Comparison of ENCODE assay signal across 18 cellular contexts in genomic region chr17:50676065-50676975, GRCh38. TPM values are rescaled to one million over a fixed set of nuclear protein-coding genes. Genes with fewer than 3 reads are reported as not detected.
DNase-seq lines count a peak whose midpoint lies in the region; ATAC-seq, FAIRE-seq and TF ChIP-seq lines count a peak whose summit lies in the region.
"Had no signal": no experiment of that assay in that cellular context is flagged by ENCODE, and none has a peak within 500 bp of the region (broad histone marks: within the 10 kb centered on the region; RNA-seq: fewer than 3 reads in every experiment).

No MANE protein-coding gene starts in this region.

- WGBS in HepG2 (ENCODE audit: low lambda C conversion rate), result 95% methylated on average over 24 of the region's 24 CpGs

- no peak overlapping the region for H3K27ac ChIP-seq in HepG2 (ENCODE audit: extremely low read length, insufficient read depth, low read length)
- no peak overlapping the region for H3K27ac ChIP-seq in effector memory CD4-positive, alpha-beta T cell (ENCODE audit: insufficient read depth, low read length, poor library complexity, severe bottlenecking)
- H3K27ac ChIP-seq in brain microvascular endothelial cell, result no peak overlapping the region

- peaks cover 52% of the 10 kb centered on the region for H3K4me1 ChIP-seq in HepG2 (ENCODE audit: insufficient read depth, low read length)
- H3K4me1 ChIP-seq in effector memory CD4-positive, alpha-beta T cell (ENCODE audit: control insufficient read depth, insufficient read depth, low read length, poor library complexity, severe bottlenecking), result no peaks in the 10 kb centered on the region

- ATAC-seq in HepG2, result no peak
- ATAC-seq in sciatic nerve, result no peak
- ATAC-seq in GM18873 (IDR thresholded peaks at IDR 0.05; ENCODE audit: low FRiP score, unreplicated experiment), result no peak
- ATAC-seq: Panc1 had no signal

- H3K9ac ChIP-seq in HepG2 (ENCODE audit: insufficient read depth, low read depth, low read length), result no peak overlapping the region

- no peaks in the 10 kb centered on the region for H3K27me3 ChIP-seq in bronchial epithelial cell (ENCODE audit: control insufficient read depth, insufficient read depth, low read length)
- H3K27me3 ChIP-seq in HepG2 (ENCODE audit: control insufficient read depth in 1 of 2, insufficient read depth in 2 of 2, low read length in 2 of 2), result no peaks in the 10 kb centered on the region
- H3K27me3 ChIP-seq in effector memory CD4-positive, alpha-beta T cell (replicated peaks; ENCODE audit: control insufficient read depth, insufficient read depth, low read length, poor library complexity, severe bottlenecking), result no peaks in the 10 kb centered on the region
- no peaks in the 10 kb centered on the region for H3K27me3 ChIP-seq in brain microvascular endothelial cell (replicated peaks)

- H3K36me3 ChIP-seq in bronchial epithelial cell (ENCODE audit: control insufficient read depth, insufficient read depth, low read length), result peaks cover 6% of the 10 kb centered on the region
- H3K36me3 ChIP-seq in HepG2 (replicated peaks in 1 of 2; ENCODE audit: control insufficient read depth in 1 of 2, insufficient read depth in 2 of 2, low read length in 2 of 2), result no peaks in the 10 kb centered on the region
- H3K36me3 ChIP-seq in effector memory CD4-positive, alpha-beta T cell (ENCODE audit: control insufficient read depth, insufficient read depth, low read length), result no peaks in the 10 kb centered on the region
- H3K36me3 ChIP-seq in brain microvascular endothelial cell (replicated peaks), result no peaks in the 10 kb centered on the region

- no peaks in the 10 kb centered on the region for H4K20me1 ChIP-seq in HepG2 (ENCODE audit: insufficient read depth, low read length)

- no peak overlapping the region for H2AFZ ChIP-seq in HepG2 (ENCODE audit: low read length)

- POLR2A ChIA-PET in HepG2 (lab: Yijun Ruan, JAX), result interaction anchor here (1.5 kb wide), 1 partner anchor 8 kb away, joined by 8 read pairs; no protein-coding TSS in a partner anchor

- H3K79me2 ChIP-seq in HepG2 (ENCODE audit: insufficient read depth, low read length), result no peaks in the 10 kb centered on the region

- CTCF ChIA-PET in HepG2 (lab: Yijun Ruan, JAX; ENCODE audit: low intra/inter-chr PET ratio, low total read pairs), result no interaction called here

- no TSS peak for BruUV-seq in HepG2 (replicated peaks; lab: Mats Ljungman, UMichigan)

- intact Hi-C loops in HepG2 (cut with micrococcal nuclease; ENCODE audit: unreplicated experiment) (no loop called here), sciatic nerve (cut with DNase I) (no loop called here)

- no peak for TF ChIP-seq RAD21 in HepG2 (CRISPR knock-in tag; IDR thresholded peaks at IDR 0.05)

- H3K4me3 ChIP-seq in bronchial epithelial cell (ENCODE audit: low read depth, low read length) (no peak overlapping the region), HepG2 (replicated peaks in 1 of 3; ENCODE audit: insufficient read depth in 1 of 3, low read depth in 2 of 3, low read length in 3 of 3) (no peak overlapping the region), brain microvascular endothelial cell (ENCODE audit: low read depth, low read length) (no peak overlapping the region)
- no peak overlapping the region for H3K4me3 ChIP-seq in effector memory CD4-positive, alpha-beta T cell (ENCODE audit: insufficient read depth, low read depth, low read length, poor library complexity, severe bottlenecking)

- no peak overlapping the region for H3K4me2 ChIP-seq in HepG2 (ENCODE audit: low read depth, low read length)

- no peak for TF ChIP-seq EP300 in HepG2 (IDR thresholded peaks at IDR 0.05; ENCODE audit: low read depth in 2 of 2, low read length in 2 of 2)
- no peak for TF ChIP-seq EP300 in HepG2 (CRISPR knock-in tag; IDR thresholded peaks at IDR 0.05; ENCODE audit: borderline replicate concordance)

- in situ Hi-C loops in HepG2 (cut with HindIII; ENCODE audit: extremely low pct_ligation_motif_present, low pct_unique_long_range_greater_than_20kb), result no loop called here
- in situ Hi-C loops in brain microvascular endothelial cell (cut with HindIII; ENCODE audit: low pct_ligation_motif_present, low sequenced_read_pairs), result loop anchor here (25.0 kb wide), 1 partner anchor 114 kb away; the partner anchor contains the start of gene CACNA1G

- FAIRE-seq in D721Med (lab: Jason Lieb, UNC) (no peak), bronchial epithelial cell (lab: Jason Lieb, UNC) (peak; percentile 43), HepG2 (lab: Jason Lieb, UNC) (no peak)
- FAIRE-seq: G401.6, GM12891 had no signal

- peak; percentile 1 for TF ChIP-seq CTCF in D721Med (IDR thresholded peaks at IDR 0.05; ENCODE audit: insufficient read depth, missing control alignments)
- no peak for TF ChIP-seq CTCF in bronchial epithelial cell (IDR thresholded peaks at IDR 0.05; ENCODE audit: insufficient read depth, low read length, severe bottlenecking)
- no peak for TF ChIP-seq CTCF in HepG2 (CRISPR knock-in tag; IDR thresholded peaks at IDR 0.05)
- TF ChIP-seq CTCF in brain microvascular endothelial cell (IDR thresholded peaks at IDR 0.05; ENCODE audit: low read depth, low read length, missing control alignments), result no peak

- H3K9me3 ChIP-seq in HepG2 (ENCODE audit: low read length), result no peaks in the 10 kb centered on the region
- H3K9me3 ChIP-seq in effector memory CD4-positive, alpha-beta T cell (ENCODE audit: control insufficient read depth, low read length), result no peaks in the 10 kb centered on the region

- DNase-seq in D721Med (ENCODE audit: insufficient read length, low spot score) (no peak), bronchial epithelial cell (ENCODE audit: low read depth) (peak; percentile 48), HepG2 (ENCODE audit: low spot score) (no peak), sciatic nerve (ENCODE audit: low spot score) (peak; percentile 57), NCI-H82 (lab: John Stamatoyannopoulos, UW) (no peak), brain microvascular endothelial cell (no peak)
- no peak for DNase-seq in effector memory CD4-positive, alpha-beta T cell
- DNase-seq: Calu3, DMS79 treated with DMSO at 0.1 percent for 48 hours, GOT3, IMR-90, Kasumi-1, NCI-H187 treated with DMSO at 0.1 percent for 48 hours, NCI-H748 treated with DMSO at 0.1 percent for 48 hours had no signal

- TF ChIP-seq POLR2A in HepG2 (IDR thresholded peaks at IDR 0.05; ENCODE audit: insufficient read depth in 1 of 2, low read depth in 2 of 2, low read length in 2 of 2), result no peak

RNA-seq across cellular contexts. Expression of gene ANKRD40, which starts 31.4 kb away (rescaled TPM):
- total RNA-seq in bronchial epithelial cell, result 22.9 and 25.8 TPM in 2 replicates
- 46.4 and 52.4 TPM in 2 replicates for total RNA-seq in HepG2 (2016; rRNA removed; fragmentation: Illumina TruSeq; extraction: Trizol)
- total RNA-seq in HepG2 (2016; cell fraction: cytosol; rRNA removed; fragmentation: Illumina TruSeq; extraction: Trizol; ENCODE audit: low read depth), result 14.8 and 17.0 TPM in 2 replicates
- 43.9 and 45.1 TPM in 2 replicates for total RNA-seq in HepG2 (2016; cell fraction: insoluble cytoplasmic fraction; rRNA removed; fragmentation: Illumina TruSeq; extraction: Trizol)
- total RNA-seq in HepG2 (2016; cell fraction: membrane; rRNA removed; fragmentation: Illumina TruSeq; extraction: Trizol), result 53.6 and 57.7 TPM in 2 replicates
- 27.7 and 32.1 TPM in 2 replicates for total RNA-seq in HepG2 (2016; cell fraction: nucleus; rRNA removed; fragmentation: Illumina TruSeq; extraction: Trizol)
- 30.2 and 35.0 TPM in 2 replicates for polyA plus RNA-seq in HepG2 (2011; rRNA removed)
- 20.9 and 27.5 TPM in 2 replicates for polyA plus RNA-seq in HepG2 (2011; cell fraction: cytosol; rRNA removed)
- 14.0 and 17.7 TPM in 2 replicates for polyA plus RNA-seq in HepG2 (2011; cell fraction: nucleus; rRNA removed)
- polyA plus RNA-seq in HepG2 (2012), result 25.7 and 26.1 TPM in 2 replicates
- polyA plus RNA-seq in HepG2 (2016; cell fraction: cytosol; fragmentation: Illumina TruSeq; extraction: Trizol; ENCODE audit: low read depth), result 12.7 TPM in 2 replicates
- polyA plus RNA-seq in HepG2 (2016; cell fraction: insoluble cytoplasmic fraction; fragmentation: Illumina TruSeq; extraction: Trizol; ENCODE audit: low read depth), result 37.2 and 46.0 TPM in 2 replicates
- 34.9 and 37.7 TPM in 2 replicates for polyA plus RNA-seq in HepG2 (2016; cell fraction: membrane; fragmentation: Illumina TruSeq; extraction: Trizol; ENCODE audit: low read depth)
- 52.0 and 58.7 TPM in 2 replicates for polyA plus RNA-seq in HepG2 (2016; cell fraction: nucleus; fragmentation: Illumina TruSeq; extraction: Trizol; ENCODE audit: insufficient read depth, low read depth)
- polyA minus RNA-seq in HepG2 (2011; rRNA and poly(A)+ RNA removed; ENCODE audit: low replicate concordance), result 22.7 and 24.6 TPM in 2 replicates
- polyA minus RNA-seq in HepG2 (2011; cell fraction: cytosol; rRNA and poly(A)+ RNA removed), result 31.7 and 31.9 TPM in 2 replicates
- 21.2 and 23.9 TPM in 2 replicates for polyA minus RNA-seq in HepG2 (2011; cell fraction: nucleus; rRNA and poly(A)+ RNA removed)
- total RNA-seq in sciatic nerve, result 106 TPM

RNA-seq across cellular contexts. Expression of gene ABCC3, which starts 41.6 kb away (rescaled TPM):
- total RNA-seq in bronchial epithelial cell (17.0 and 33.2 TPM in 2 replicates), HepG2 (2016; rRNA removed; fragmentation: Illumina TruSeq; extraction: Trizol) (18.0 and 25.2 TPM in 2 replicates), sciatic nerve (5.4 TPM)
- 13.3 and 13.8 TPM in 2 replicates for total RNA-seq in HepG2 (2016; cell fraction: cytosol; rRNA removed; fragmentation: Illumina TruSeq; extraction: Trizol; ENCODE audit: low read depth)
- 14.4 and 28.1 TPM in 2 replicates for total RNA-seq in HepG2 (2016; cell fraction: insoluble cytoplasmic fraction; rRNA removed; fragmentation: Illumina TruSeq; extraction: Trizol)
- total RNA-seq in HepG2 (2016; cell fraction: membrane; rRNA removed; fragmentation: Illumina TruSeq; extraction: Trizol), result 23.1 and 25.2 TPM in 2 replicates
- total RNA-seq in HepG2 (2016; cell fraction: nucleus; rRNA removed; fragmentation: Illumina TruSeq; extraction: Trizol), result 38.6 and 38.7 TPM in 2 replicates
- polyA plus RNA-seq in HepG2 (2011; rRNA removed), result 50.5 and 50.7 TPM in 2 replicates
- 19.0 and 24.0 TPM in 2 replicates for polyA plus RNA-seq in HepG2 (2011; cell fraction: cytosol; rRNA removed)
- 331 and 391 TPM in 2 replicates for polyA plus RNA-seq in HepG2 (2011; cell fraction: nucleus; rRNA removed)
- polyA plus RNA-seq in HepG2 (2012), result 15.7 and 38.4 TPM in 2 replicates
- polyA plus RNA-seq in HepG2 (2016; cell fraction: cytosol; fragmentation: Illumina TruSeq; extraction: Trizol; ENCODE audit: low read depth), result 15.1 and 15.9 TPM in 2 replicates
- polyA plus RNA-seq in HepG2 (2016; cell fraction: insoluble cytoplasmic fraction; fragmentation: Illumina TruSeq; extraction: Trizol; ENCODE audit: low read depth), result 17.3 and 21.5 TPM in 2 replicates
- 23.7 and 24.5 TPM in 2 replicates for polyA plus RNA-seq in HepG2 (2016; cell fraction: membrane; fragmentation: Illumina TruSeq; extraction: Trizol; ENCODE audit: low read depth)
- polyA plus RNA-seq in HepG2 (2016; cell fraction: nucleus; fragmentation: Illumina TruSeq; extraction: Trizol; ENCODE audit: insufficient read depth, low read depth), result 84.3 and 87.4 TPM in 2 replicates
- polyA minus RNA-seq in HepG2 (2011; rRNA and poly(A)+ RNA removed; ENCODE audit: low replicate concordance), result 73.4 and 78.1 TPM in 2 replicates
- 10.9 and 17.8 TPM in 2 replicates for polyA minus RNA-seq in HepG2 (2011; cell fraction: cytosol; rRNA and poly(A)+ RNA removed)
- 61.9 and 63.1 TPM in 2 replicates for polyA minus RNA-seq in HepG2 (2011; cell fraction: nucleus; rRNA and poly(A)+ RNA removed)

RNA-seq across cellular contexts. Expression of gene LUC7L3, which starts 43.1 kb away (rescaled TPM):
- total RNA-seq in bronchial epithelial cell, result 13.7 and 24.3 TPM in 2 replicates
- 60.2 and 108 TPM in 2 replicates for total RNA-seq in HepG2 (2016; rRNA removed; fragmentation: Illumina TruSeq; extraction: Trizol)
- 18.8 and 26.1 TPM in 2 replicates for total RNA-seq in HepG2 (2016; cell fraction: cytosol; rRNA removed; fragmentation: Illumina TruSeq; extraction: Trizol; ENCODE audit: low read depth)
- total RNA-seq in HepG2 (2016; cell fraction: insoluble cytoplasmic fraction; rRNA removed; fragmentation: Illumina TruSeq; extraction: Trizol), result 62.5 and 109 TPM in 2 replicates
- 14.5 and 18.9 TPM in 2 replicates for total RNA-seq in HepG2 (2016; cell fraction: membrane; rRNA removed; fragmentation: Illumina TruSeq; extraction: Trizol)
- 195 TPM in 2 replicates for total RNA-seq in HepG2 (2016; cell fraction: nucleus; rRNA removed; fragmentation: Illumina TruSeq; extraction: Trizol)
- polyA plus RNA-seq in HepG2 (2011; rRNA removed), result 95.9 and 120 TPM in 2 replicates
- 30.0 and 34.7 TPM in 2 replicates for polyA plus RNA-seq in HepG2 (2011; cell fraction: cytosol; rRNA removed)
- 415 and 478 TPM in 2 replicates for polyA plus RNA-seq in HepG2 (2011; cell fraction: nucleus; rRNA removed)
- 194 and 235 TPM in 2 replicates for polyA plus RNA-seq in HepG2 (2012)
- 7.1 and 8.6 TPM in 2 replicates for polyA plus RNA-seq in HepG2 (2016; cell fraction: cytosol; fragmentation: Illumina TruSeq; extraction: Trizol; ENCODE audit: low read depth)
- 136 and 147 TPM in 2 replicates for polyA plus RNA-seq in HepG2 (2016; cell fraction: insoluble cytoplasmic fraction; fragmentation: Illumina TruSeq; extraction: Trizol; ENCODE audit: low read depth)
- polyA plus RNA-seq in HepG2 (2016; cell fraction: membrane; fragmentation: Illumina TruSeq; extraction: Trizol; ENCODE audit: low read depth), result 13.0 and 18.1 TPM in 2 replicates
- 530 TPM in 2 replicates for polyA plus RNA-seq in HepG2 (2016; cell fraction: nucleus; fragmentation: Illumina TruSeq; extraction: Trizol; ENCODE audit: insufficient read depth, low read depth)
- 33.0 and 52.4 TPM in 2 replicates for polyA minus RNA-seq in HepG2 (2011; rRNA and poly(A)+ RNA removed; ENCODE audit: low replicate concordance)
- polyA minus RNA-seq in HepG2 (2011; cell fraction: cytosol; rRNA and poly(A)+ RNA removed), result 14.1 and 14.4 TPM in 2 replicates
- polyA minus RNA-seq in HepG2 (2011; cell fraction: nucleus; rRNA and poly(A)+ RNA removed), result 321 and 363 TPM in 2 replicates
- 229 TPM for total RNA-seq in sciatic nerve

Comparison
In these comparisons a context has a peak if more than half of its experiments do, and no peak if none do; other contexts are left out.
1. DNase-seq: peak in bronchial epithelial cell (single experiment) and sciatic nerve (single experiment); none in D721Med (single experiment), HepG2 (single experiment), effector memory CD4-positive, alpha-beta T cell (0 of 3), NCI-H82 (single experiment) and brain microvascular endothelial cell (single experiment).